In the genomic region with DNA sequence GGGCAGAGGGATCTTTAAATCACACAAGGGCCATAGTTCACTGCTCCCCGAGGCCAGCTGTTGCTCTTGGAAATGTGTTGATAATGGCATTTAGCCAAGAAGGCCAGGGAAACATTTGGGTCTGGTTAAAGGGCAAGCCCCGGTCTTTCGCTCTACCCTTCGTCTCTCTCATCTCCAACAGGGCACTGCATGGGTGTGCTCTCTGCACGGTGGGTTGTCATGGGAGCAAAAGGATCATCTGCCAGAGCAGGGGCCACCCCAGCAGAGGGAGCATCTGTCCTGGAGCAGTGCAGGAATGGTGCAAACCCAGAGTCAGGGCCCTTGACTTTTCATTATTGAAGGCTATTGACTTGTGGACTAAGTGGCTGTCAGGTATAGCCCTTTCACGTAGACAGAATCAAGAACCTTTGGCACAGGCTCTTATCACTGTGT, we compare ENCODE assay signal across 10 cellular contexts. TPM values are rescaled to one million over a fixed set of nuclear protein-coding genes. Genes with fewer than 3 reads are reported as not detected.
DNase-seq lines count a peak whose midpoint lies in the region; ATAC-seq, FAIRE-seq and TF ChIP-seq lines count a peak whose summit lies in the region.
"Had no signal": no experiment of that assay in that cellular context is flagged by ENCODE, and none has a peak within 500 bp of the region (broad histone marks: within the 10 kb centered on the region; RNA-seq: fewer than 3 reads in every experiment).

No MANE protein-coding gene starts in this region.

- DNase-seq in ELF-1 (ENCODE audit: low read depth, low spot score) (peak; percentile 47), NCI-H82 (lab: John Stamatoyannopoulos, UW) (peak; percentile 72), fibroblast of lung (ENCODE audit: low read depth in 2 of 2) (peak in 1 of 2 donors; percentile 63), osteoblast (ENCODE audit: insufficient read length, low spot score, missing footprints) (no peak), HCEC 1CT (no peak), GM12891 (ENCODE audit: insufficient read length, low spot score) (no peak)
- DNase-seq in effector CD8-positive, alpha-beta T cell (lab: John Stamatoyannopoulos, UW) = no peak
- DNase-seq: naive B cell, NCI-H1930 had no signal

- H3K4me1 ChIP-seq in fibroblast of lung (ENCODE audit: control insufficient read depth, extremely low read depth, insufficient read depth, low read length) (no peaks in the 10 kb centered on the region), osteoblast (ENCODE audit: insufficient read depth, low read length) (no peaks in the 10 kb centered on the region)

- H3K4me3 ChIP-seq in fibroblast of lung (replicated peaks in 1 of 4; ENCODE audit: control extremely low read depth in 1 of 4, insufficient read depth in 1 of 4, low read depth in 3 of 4, low read length in 4 of 4) = no peak overlapping the region
- no peak overlapping the region for H3K4me3 ChIP-seq in osteoblast (ENCODE audit: insufficient read depth, low read length)

- H3K9me3 ChIP-seq in fibroblast of lung (ENCODE audit: control insufficient read depth, insufficient read depth, low read depth, low read length) (no peaks in the 10 kb centered on the region), osteoblast (ENCODE audit: low read depth, low read length) (no peaks in the 10 kb centered on the region)

- no peak for ATAC-seq in GM18511 (IDR thresholded peaks at IDR 0.05; ENCODE audit: unreplicated experiment)

- H3K27ac ChIP-seq in fibroblast of lung (ENCODE audit: insufficient read depth, low read length) (no peak overlapping the region), osteoblast (ENCODE audit: low read depth, low read length) (no peak overlapping the region)

- H3K9ac ChIP-seq in fibroblast of lung (ENCODE audit: insufficient read depth, low read length) = no peak overlapping the region

- H2AFZ ChIP-seq in fibroblast of lung (ENCODE audit: low read length) (no peak overlapping the region), osteoblast (ENCODE audit: low read length) (no peak overlapping the region)

- H4K20me1 ChIP-seq in fibroblast of lung (ENCODE audit: control insufficient read depth, extremely low read depth, insufficient read depth, low read length) (no peaks in the 10 kb centered on the region), osteoblast (ENCODE audit: insufficient read depth, low read length) (no peaks in the 10 kb centered on the region)

- no peaks in the 10 kb centered on the region for H3K79me2 ChIP-seq in fibroblast of lung (ENCODE audit: control insufficient read depth, insufficient read depth, low read length)
- H3K79me2 ChIP-seq in osteoblast (ENCODE audit: insufficient read depth, low read length) = no peaks in the 10 kb centered on the region

- no peak for TF ChIP-seq POLR2A in GM12891 (IDR thresholded peaks at IDR 0.05; ENCODE audit: low read depth, low read length)

- H3K27me3 ChIP-seq in fibroblast of lung (ENCODE audit: control insufficient read depth, insufficient read depth, low read length) (no peaks in the 10 kb centered on the region), osteoblast (ENCODE audit: insufficient read depth, low read length) (no peaks in the 10 kb centered on the region)

- H3K4me2 ChIP-seq in fibroblast of lung (ENCODE audit: extremely low read depth, insufficient read depth, low read length) = no peak overlapping the region
- H3K4me2 ChIP-seq in osteoblast (ENCODE audit: insufficient read depth, low read length) = no peak overlapping the region

- H3K36me3 ChIP-seq in fibroblast of lung (ENCODE audit: control insufficient read depth, insufficient read depth, low read length) = no peaks in the 10 kb centered on the region
- no peaks in the 10 kb centered on the region for H3K36me3 ChIP-seq in osteoblast (ENCODE audit: insufficient read depth, low read length)

- no peak for FAIRE-seq in GM12891 (lab: Jason Lieb, UNC)

- TF ChIP-seq CTCF in fibroblast of lung (conservative IDR thresholded peaks at IDR 0.05 in 1 of 2, IDR thresholded peaks at IDR 0.05 in 1 of 2; ENCODE audit: low read depth in 1 of 2, low read length in 2 of 2) = peak; percentile 11 to 42
- peak; percentile 43 for TF ChIP-seq CTCF in osteoblast (IDR thresholded peaks at IDR 0.05; ENCODE audit: extremely low read depth, low read depth, low read length)

TF ChIP-seq in GM12891, 5 proteins besides CTCF, POLR2A, EP300 and RAD21:
- TF ChIP-seq SPI1 (IDR thresholded peaks at IDR 0.05; ENCODE audit: low read depth, low read length) = no peak
- TF ChIP-seq TAF1 (IDR thresholded peaks at IDR 0.05; ENCODE audit: low read depth, low read length) = no peak
- TF ChIP-seq POU2F2 (IDR thresholded peaks at IDR 0.05; ENCODE audit: low read depth, low read length) = no peak
- no peak for TF ChIP-seq PAX5 (IDR thresholded peaks at IDR 0.05; ENCODE audit: insufficient read depth, low read length, severe bottlenecking)
- no peak for TF ChIP-seq POLR2AphosphoS5 (IDR thresholded peaks at IDR 0.05; ENCODE audit: low read depth, low read length)

RNA-seq across cellular contexts. Expression of gene PGRMC2, which starts 22.7 kb away (rescaled TPM):
- total RNA-seq in fibroblast of lung (22.1 and 30.4 TPM in 2 replicates), osteoblast (38.4 and 39.2 TPM in 2 replicates)
- 35.8 and 95.6 TPM in 2 replicates for polyA plus RNA-seq in fibroblast of lung
- polyA plus RNA-seq in fibroblast of lung (2012) = 76.8 and 184 TPM in 2 replicates
- 1.1 and 6.2 TPM in 2 replicates for polyA minus RNA-seq in fibroblast of lung (ENCODE audit: low replicate concordance)
- polyA plus RNA-seq in GM12891 (2012; ENCODE audit: low read depth, missing spikeins) = 15.3 TPM

Comparison
In these comparisons a context has a peak if more than half of its experiments do, and no peak if none do; other contexts are left out.
1. DNase-seq: peak in ELF-1 (single experiment) and NCI-H82 (single experiment); none in osteoblast (single experiment), HCEC 1CT (single experiment), GM12891 (single experiment) and effector CD8-positive, alpha-beta T cell (single experiment).